In genomic region chr3:14345496-14346150, GRCh38 we compare ENCODE assay signal across 19 cellular contexts. TPM values are rescaled to one million over a fixed set of nuclear protein-coding genes. Genes with fewer than 3 reads are reported as not detected.
A peak's percentile ranks its signal among the peaks of the same experiment; 100 is the strongest.
DNase-seq lines count a peak whose midpoint lies in the region; ATAC-seq, FAIRE-seq and TF ChIP-seq lines count a peak whose summit lies in the region.
"Had no signal": no experiment of that assay in that cellular context is flagged by ENCODE, and none has a peak within 500 bp of the region (broad histone marks: within the 10 kb centered on the region; RNA-seq: fewer than 3 reads in every experiment).

No MANE protein-coding gene starts in this region.

- H3K27ac ChIP-seq in RWPE2 (ENCODE audit: poor library complexity, severe bottlenecking) (no peak overlapping the region), trophoblast cell (ENCODE audit: low read depth, low read length) (no peak overlapping the region)

- no peaks in the 10 kb centered on the region for H3K36me3 ChIP-seq in RWPE2 (ENCODE audit: low read depth)
- no peaks in the 10 kb centered on the region for H3K36me3 ChIP-seq in trophoblast cell (ENCODE audit: control insufficient read depth in 1 of 2, insufficient read depth in 2 of 2, low read length in 2 of 2)

- H3K9me3 ChIP-seq in RWPE2 (ENCODE audit: severe bottlenecking) (no peaks in the 10 kb centered on the region), trophoblast cell (ENCODE audit: insufficient read depth, low read depth, low read length) (no peaks in the 10 kb centered on the region), T-helper 17 cell (ENCODE audit: control insufficient read depth, low read length, poor library complexity, severe bottlenecking) (no peaks in the 10 kb centered on the region)
- H3K9me3 ChIP-seq: Caco-2 had no signal

- H2BK120ac ChIP-seq in trophoblast cell (ENCODE audit: insufficient read depth, low read length, poor library complexity): no peak overlapping the region

- H3K23ac ChIP-seq in trophoblast cell (ENCODE audit: low read length): no peak overlapping the region

- no peak overlapping the region for H3K4ac ChIP-seq in trophoblast cell (ENCODE audit: low read depth, low read length)

- peaks cover 4% of the 10 kb centered on the region for H3K79me1 ChIP-seq in trophoblast cell (ENCODE audit: low read length)

- no peaks in the 10 kb centered on the region for H3K79me2 ChIP-seq in trophoblast cell (ENCODE audit: control insufficient read depth, insufficient read depth, low read length, poor library complexity)

- H3K27me3 ChIP-seq in RWPE2 (ENCODE audit: insufficient read depth, poor library complexity, severe bottlenecking) (no peaks in the 10 kb centered on the region), trophoblast cell (ENCODE audit: insufficient read depth, low read length) (no peaks in the 10 kb centered on the region)

- H2BK5ac ChIP-seq in trophoblast cell (ENCODE audit: low read depth, low read length, poor library complexity): no peak overlapping the region

- FAIRE-seq in H54 (lab: Jason Lieb, UNC): no peak
- FAIRE-seq: GM12878, TTC549 had no signal

- H3K27ac Mint-ChIP-seq in T-helper 17 cell: no peak overlapping the region
- no peak overlapping the region for H3K27ac Mint-ChIP-seq in T-helper 2 cell treated with Interferon-gamma antibody and Interleukin-4, amounts not matched to agents 5 μg/mL and 100 μg/mL, for 36 hours
- H3K27ac Mint-ChIP-seq: activated CD4-positive, alpha-beta T cell treated with anti-CD3 and anti-CD28 coated beads, Interleukin-2, amount 10 ng/mL, durations not matched to agents 7 days and 5 days; activated naive CD4-positive, alpha-beta T cell treated with anti-CD3 and anti-CD28 coated beads, Interleukin-2, amount 50 U/mL, for 24 hours had no signal

- no peak overlapping the region for H2AK5ac ChIP-seq in trophoblast cell (ENCODE audit: low read length)

- no peaks in the 10 kb centered on the region for H3K9me3 Mint-ChIP-seq in T-helper 2 cell treated with Interferon-gamma antibody and Interleukin-4, amounts not matched to agents 5 μg/mL and 100 μg/mL, for 36 hours
- H3K9me3 Mint-ChIP-seq: activated CD4-positive, alpha-beta T cell treated with anti-CD3 and anti-CD28 coated beads, Interleukin-2, amount 10 ng/mL, durations not matched to agents 7 days and 5 days; activated naive CD4-positive, alpha-beta T cell treated with anti-CD3 and anti-CD28 coated beads, Interleukin-2, amount 50 U/mL, for 24 hours had no signal

- H4K91ac ChIP-seq in trophoblast cell (ENCODE audit: low read depth, low read length): peak overlapping the region; percentile 2

- TF ChIP-seq CTCF in RWPE2 (IDR thresholded peaks at IDR 0.05; ENCODE audit: poor library complexity, severe bottlenecking): no peak

- H3K9ac ChIP-seq in trophoblast cell (ENCODE audit: low read length): no peak overlapping the region

- ATAC-seq in RWPE2 (ENCODE audit: low read depth) (peak; percentile 55), T-helper 17 cell (no peak)
- ATAC-seq: GM12878 had no signal

- H2AFZ ChIP-seq in trophoblast cell (ENCODE audit: insufficient read depth, low read length, poor library complexity): no peak overlapping the region

- H3K4me1 ChIP-seq in RWPE2 (ENCODE audit: insufficient read depth, poor library complexity, severe bottlenecking): no peaks in the 10 kb centered on the region
- peaks cover 13 to 16% of the 10 kb centered on the region in 2 experiments for H3K4me1 ChIP-seq in trophoblast cell (ENCODE audit: control insufficient read depth in 1 of 2, insufficient read depth in 2 of 2, low read length in 2 of 2)
- H3K4me1 ChIP-seq: Caco-2 had no signal

- no peak overlapping the region for H4K12ac ChIP-seq in trophoblast cell (ENCODE audit: low read depth, low read length)

- no CpG with 5 or more reads among the region's 7 CpGs for WGBS in trophoblast cell (ENCODE audit: extremely low coverage, insufficient coverage, insufficient read length)

- no peak overlapping the region for H3K18ac ChIP-seq in trophoblast cell (ENCODE audit: low read length)

- H4K8ac ChIP-seq in trophoblast cell (ENCODE audit: low read depth, low read length): no peak overlapping the region

- H3K4me3 ChIP-seq in RWPE2 (ENCODE audit: severe bottlenecking): no peak overlapping the region
- no peak overlapping the region for H3K4me3 ChIP-seq in trophoblast cell (ENCODE audit: low read depth, low read length)
- H3K4me3 ChIP-seq: GM12878 had no signal

- peaks cover 33% of the 10 kb centered on the region for H3K27me3 Mint-ChIP-seq in T-helper 17 cell
- H3K27me3 Mint-ChIP-seq in T-helper 2 cell treated with Interferon-gamma antibody and Interleukin-4, amounts not matched to agents 5 μg/mL and 100 μg/mL, for 36 hours (ENCODE audit: low read depth): peaks cover 5% of the 10 kb centered on the region
- H3K27me3 Mint-ChIP-seq: activated CD4-positive, alpha-beta T cell treated with anti-CD3 and anti-CD28 coated beads, Interleukin-2, amount 10 ng/mL, durations not matched to agents 7 days and 5 days; activated naive CD4-positive, alpha-beta T cell treated with anti-CD3 and anti-CD28 coated beads, Interleukin-2, amount 50 U/mL, for 24 hours had no signal

- no peak for TF ChIP-seq POLR2A in H54 (IDR thresholded peaks at IDR 0.05; ENCODE audit: low read depth, low read length)

- H3K4me3 Mint-ChIP-seq in T-helper 17 cell: no peak overlapping the region
- H3K4me3 Mint-ChIP-seq in T-helper 2 cell treated with Interferon-gamma antibody and Interleukin-4, amounts not matched to agents 5 μg/mL and 100 μg/mL, for 36 hours: no peak overlapping the region
- H3K4me3 Mint-ChIP-seq: activated CD4-positive, alpha-beta T cell treated with anti-CD3 and anti-CD28 coated beads, Interleukin-2, amount 10 ng/mL, durations not matched to agents 7 days and 5 days; activated naive CD4-positive, alpha-beta T cell treated with anti-CD3 and anti-CD28 coated beads, Interleukin-2, amount 50 U/mL, for 24 hours had no signal

- DNase-seq in H54 (ENCODE audit: insufficient read length, low spot score): peak; percentile 45
- no peak for DNase-seq in RWPE2 (ENCODE audit: low spot score)
- peak; percentile 39 for DNase-seq in dedifferentiated amniotic fluid mesenchymal stem cell (ENCODE audit: extremely low spot score)
- DNase-seq in trophoblast cell: peak; percentile 58 to 63
- DNase-seq in T-helper 17 cell: no peak
- DNase-seq in T-helper 2 cell treated with Interferon-gamma antibody and Interleukin-4, amounts not matched to agents 5 μg/mL and 100 μg/mL, for 36 hours (ENCODE audit: low spot score): no peak
- DNase-seq in UCSD-AML1 (lab: John Stamatoyannopoulos, UW; ENCODE audit: unreplicated experiment): no peak
- DNase-seq: activated CD4-positive, alpha-beta T cell treated with anti-CD3 and anti-CD28 coated beads, Interleukin-2, amount 10 ng/mL, durations not matched to agents 7 days and 5 days; Caco-2; effector memory CD4-positive, alpha-beta T cell; hypothalamus; NCI-H187; NCI-H446 treated with DMSO at 0.1 percent for 48 hours; occipital lobe; stimulated activated CD4-positive, alpha-beta T cell treated with anti-CD3 and anti-CD28 coated beads, Interleukin-4, amount 100 ng/mL, for 24 hours; substantia nigra had no signal

- H2BK12ac ChIP-seq in trophoblast cell (ENCODE audit: low read length): peak overlapping the region; percentile 15

- no peaks in the 10 kb centered on the region for H3K36me3 Mint-ChIP-seq in T-helper 17 cell (ENCODE audit: low read depth)
- no peaks in the 10 kb centered on the region for H3K36me3 Mint-ChIP-seq in T-helper 2 cell treated with Interferon-gamma antibody and Interleukin-4, amounts not matched to agents 5 μg/mL and 100 μg/mL, for 36 hours (ENCODE audit: low read depth)
- H3K36me3 Mint-ChIP-seq: activated naive CD4-positive, alpha-beta T cell treated with anti-CD3 and anti-CD28 coated beads, Interleukin-2, amount 50 U/mL, for 24 hours had no signal

- no peak overlapping the region for H3K4me2 ChIP-seq in trophoblast cell (ENCODE audit: low read length)

- no peak overlapping the region for H3K14ac ChIP-seq in trophoblast cell (ENCODE audit: low read length)

- peaks cover 6% of the 10 kb centered on the region for H3K4me1 Mint-ChIP-seq in T-helper 17 cell
- H3K4me1 Mint-ChIP-seq in T-helper 2 cell treated with Interferon-gamma antibody and Interleukin-4, amounts not matched to agents 5 μg/mL and 100 μg/mL, for 36 hours (ENCODE audit: low read depth): no peaks in the 10 kb centered on the region
- H3K4me1 Mint-ChIP-seq: activated CD4-positive, alpha-beta T cell treated with anti-CD3 and anti-CD28 coated beads, Interleukin-2, amount 10 ng/mL, durations not matched to agents 7 days and 5 days; activated naive CD4-positive, alpha-beta T cell treated with anti-CD3 and anti-CD28 coated beads, Interleukin-2, amount 50 U/mL, for 24 hours had no signal

RNA-seq across cellular contexts. Expression of gene SLC6A6, which starts 56.8 kb away (rescaled TPM):
- 64.5 and 69.3 TPM in 2 replicates for polyA plus RNA-seq in trophoblast cell (2013)
- total RNA-seq in T-helper 17 cell: 10 to 100 TPM; 51.8 to 68.6 TPM

Comparison
In these comparisons a context has a peak if more than half of its experiments do, and no peak if none do; other contexts are left out.
1. DNase-seq: peak in H54 (single experiment), dedifferentiated amniotic fluid mesenchymal stem cell (single experiment) and trophoblast cell (2 of 2); none in RWPE2 (single experiment), T-helper 17 cell (0 of 3), T-helper 2 cell treated with Interferon-gamma antibody and Interleukin-4, amounts not matched to agents 5 μg/mL and 100 μg/mL, for 36 hours (single experiment) and UCSD-AML1 (single experiment).